Comparison of ENCODE assay signal across 8 cellular contexts in genomic region chr1:231724876-231725647, GRCh38.
DNase-seq lines count a peak whose midpoint lies in the region; ATAC-seq and TF ChIP-seq lines count a peak whose summit lies in the region.

No MANE protein-coding gene starts in this region.

- H3K4me2 ChIP-seq in hepatocyte, result no peak overlapping the region

- no peaks in the 10 kb centered on the region for H3K36me3 ChIP-seq in hepatocyte (replicated peaks; ENCODE audit: insufficient read depth, low read depth)

- H3K27ac Mint-ChIP-seq in Calu3 (ENCODE audit: unreplicated experiment), result no peak overlapping the region
- H3K27ac Mint-ChIP-seq in type B pancreatic cell, result no peak overlapping the region

- BruUV-seq in Calu3 (replicated peaks; lab: Mats Ljungman, UMichigan), result no TSS peak

- H3K4me3 Mint-ChIP-seq in Calu3 (ENCODE audit: low read depth, unreplicated experiment) (no peak overlapping the region), type B pancreatic cell (no peak overlapping the region)

- H3K4me1 Mint-ChIP-seq in Calu3 (ENCODE audit: low read depth, unreplicated experiment) (no peaks in the 10 kb centered on the region), type B pancreatic cell (ENCODE audit: unreplicated experiment) (peaks cover 7% of the 10 kb centered on the region)

- intact Hi-C loops in Calu3 (cut with micrococcal nuclease; ENCODE audit: unreplicated experiment), result no loop called here

- TF ChIP-seq CTCF in Calu3 (IDR thresholded peaks at IDR 0.05; ENCODE audit: unreplicated experiment), result peak; percentile 34
- peak; percentile 33; the same call in 1 of the 2 replicates for TF ChIP-seq CTCF in WI38 (IDR thresholded peaks at IDR 0.05; ENCODE audit: low read depth, low read length)
- peak; percentile 41 for TF ChIP-seq CTCF in hepatocyte (IDR thresholded peaks at IDR 0.05; ENCODE audit: poor library complexity)
- peak; percentile 71 for TF ChIP-seq CTCF in type B pancreatic cell (conservative IDR thresholded peaks at IDR 0.05)

- H3K9me2 ChIP-seq in hepatocyte (replicated peaks; ENCODE audit: insufficient read depth), result no peaks in the 10 kb centered on the region

- 78% methylated on average over 13 of the region's 13 CpGs for WGBS in hepatocyte (ENCODE audit: low lambda C conversion rate, missing lambda C conversion rate)

- H3K4me1 ChIP-seq in hepatocyte (ENCODE audit: insufficient read depth), result no peaks in the 10 kb centered on the region

- H4K20me1 ChIP-seq in hepatocyte (ENCODE audit: insufficient read depth, poor library complexity, severe bottlenecking), result no peaks in the 10 kb centered on the region

- H3K4me3 ChIP-seq in WI38 (ENCODE audit: low read depth, low read length) (no peak overlapping the region), hepatocyte (no peak overlapping the region)

- H3K27me3 Mint-ChIP-seq in Calu3 (ENCODE audit: unreplicated experiment), result no peaks in the 10 kb centered on the region
- H3K27me3 Mint-ChIP-seq in type B pancreatic cell, result no peaks in the 10 kb centered on the region

- no peak overlapping the region for H2AFZ ChIP-seq in hepatocyte

- CTCF ChIA-PET in Calu3 (lab: Charles Lee), result no interaction called here

- no peaks in the 10 kb centered on the region for H3K9me3 Mint-ChIP-seq in Calu3 (ENCODE audit: low read depth, unreplicated experiment)
- H3K9me3 Mint-ChIP-seq in type B pancreatic cell, result peaks cover 3% of the 10 kb centered on the region

- DNase-seq in Calu3 (peak; percentile 47), M059J (ENCODE audit: low read depth) (peak; percentile 75), hepatocyte (ENCODE audit: low spot score) (peak; percentile 50), type B pancreatic cell (ENCODE audit: extremely low spot score, unreplicated experiment) (no peak), activated gamma-delta T cell (lab: John Stamatoyannopoulos, UW) (no peak)

- H3K27ac ChIP-seq in hepatocyte, result no peak overlapping the region

- no peaks in the 10 kb centered on the region for H3K27me3 ChIP-seq in hepatocyte

- H3K36me3 Mint-ChIP-seq in Calu3 (ENCODE audit: insufficient read depth, unreplicated experiment) (no peaks in the 10 kb centered on the region), type B pancreatic cell (no peaks in the 10 kb centered on the region)

- H3K79me2 ChIP-seq in hepatocyte, result no peaks in the 10 kb centered on the region

- no peaks in the 10 kb centered on the region for H3K9me3 ChIP-seq in hepatocyte (ENCODE audit: low read depth)

- peak; percentile 72 for ATAC-seq in GM18867 (IDR thresholded peaks at IDR 0.05; ENCODE audit: unreplicated experiment)
- no peak for ATAC-seq in GM19463 (IDR thresholded peaks at IDR 0.05; ENCODE audit: unreplicated experiment)

Comparison
In these comparisons a context has a peak if more than half of its experiments do, and no peak if none do; other contexts are left out.
1. DNase-seq: peak in Calu3 (single experiment), M059J (single experiment) and hepatocyte (single experiment); none in type B pancreatic cell (single experiment) and activated gamma-delta T cell (single experiment).
2. Peak in every context shown above with its lines, with median percentiles within 50 percentile points of each other: CTCF ChIP-seq.